ENCODE assay signal across 7 cellular contexts in genomic region chr2:216576611-216577010, GRCh38.
"Had no signal": no experiment of that assay in that cellular context is flagged by ENCODE, and none has a peak within 500 bp of the region (broad histone marks: within the 10 kb centered on the region; RNA-seq: fewer than 3 reads in every experiment).

No MANE protein-coding gene starts in this region.

- ATAC-seq: GM23338, HepG2, K562 had no signal

- H3K27ac ChIP-seq: HL-60 had no signal

- H3K36me3 Mint-ChIP-seq: IgD-negative memory B cell had no signal

- H3K4me3 Mint-ChIP-seq: GM23338, H9, IgD-negative memory B cell had no signal

- H3K27ac Mint-ChIP-seq: GM23338, H9, IgD-negative memory B cell had no signal

- DNase-seq: H9, HCEC 1CT had no signal

- H3K4me1 Mint-ChIP-seq: GM23338, IgD-negative memory B cell had no signal

- H3K4me3 ChIP-seq: GM23338, K562 had no signal
